ENCODE assay signal across 16 cellular contexts in the genomic region with DNA sequence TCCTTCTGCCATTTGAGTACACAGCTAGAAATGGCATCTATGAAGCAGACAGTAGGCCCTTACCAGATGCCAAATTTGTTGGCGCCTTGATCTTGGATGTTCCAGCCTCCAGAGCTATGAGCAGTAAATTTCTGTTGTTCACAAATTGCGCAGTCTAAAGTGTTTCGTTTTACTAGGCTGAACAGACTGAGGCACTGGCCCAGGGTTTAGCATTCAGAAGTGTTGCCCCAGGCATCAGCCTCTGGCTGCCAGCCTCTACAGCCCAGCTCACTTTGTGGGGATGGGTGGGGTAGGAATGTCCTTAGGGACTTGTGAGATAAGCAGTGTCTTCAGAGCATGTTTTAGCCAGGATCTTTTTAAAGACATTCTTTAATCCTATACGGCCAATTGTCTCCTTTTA. TPM values are rescaled to one million over a fixed set of nuclear protein-coding genes. Genes with fewer than 3 reads are reported as not detected.
DNase-seq lines count a peak whose midpoint lies in the region; ATAC-seq and TF ChIP-seq lines count a peak whose summit lies in the region.
"Had no signal": no experiment of that assay in that cellular context is flagged by ENCODE, and none has a peak within 500 bp of the region (broad histone marks: within the 10 kb centered on the region; RNA-seq: fewer than 3 reads in every experiment).

No MANE protein-coding gene starts in this region.

- no peak overlapping the region for H3K27ac ChIP-seq in prostate gland
- H3K27ac ChIP-seq: gastroesophageal sphincter, ovary had no signal

- ATAC-seq in HG02798 (IDR thresholded peaks at IDR 0.05; ENCODE audit: poor library complexity, unreplicated experiment) = no peak
- ATAC-seq: gastroesophageal sphincter, HCT116 had no signal

- TF ChIP-seq CTCF in prostate gland (IDR thresholded peaks at IDR 0.05) = no peak

- WGBS in prostate gland = 53% methylated on average over 4 of the region's 4 CpGs

- H3K36me3 ChIP-seq in MG63 = no peaks in the 10 kb centered on the region
- no peaks in the 10 kb centered on the region for H3K36me3 ChIP-seq in prostate gland
- H3K36me3 ChIP-seq: gastroesophageal sphincter, left ventricle myocardium inferior, ovary had no signal

- no peak overlapping the region for H3K4me3 ChIP-seq in MG63
- H3K4me3 ChIP-seq in prostate gland = no peak overlapping the region
- H3K4me3 ChIP-seq: gastroesophageal sphincter, left ventricle myocardium inferior, ovary had no signal

- H3K9me3 ChIP-seq in MG63 (no peaks in the 10 kb centered on the region), prostate gland (no peaks in the 10 kb centered on the region)
- H3K9me3 ChIP-seq: gastroesophageal sphincter, left ventricle myocardium inferior, ovary had no signal

- H3K27me3 ChIP-seq in MG63 (no peaks in the 10 kb centered on the region), prostate gland (replicated peaks; ENCODE audit: insufficient read depth) (no peaks in the 10 kb centered on the region)
- H3K27me3 ChIP-seq: gastroesophageal sphincter, ovary had no signal

- no peaks in the 10 kb centered on the region for H3K4me1 ChIP-seq in prostate gland (replicated peaks)

- intact Hi-C loops in prostate gland (cut with DNase I) = no loop called here

- no peak for TF ChIP-seq POLR2A in prostate gland (IDR thresholded peaks at IDR 0.05)

- DNase-seq in Ammon's horn (ENCODE audit: low spot score) (peak; percentile 33), GM03348 (ENCODE audit: low spot score) (peak; percentile 26), T1000 (lab: John Stamatoyannopoulos, UW) (peak; percentile 3), medulla oblongata (ENCODE audit: extremely low spot score) (peak; percentile 56), MG63 (no peak), NCI-H2171 treated with DMSO at 0.1 percent for 48 hours (lab: John Stamatoyannopoulos, UW) (no peak), prostate gland (ENCODE audit: low spot score) (no peak)
- DNase-seq: activated CD4-positive, alpha-beta T cell treated with anti-CD3 and anti-CD28 coated beads for 48 hours; activated naive CD4-positive, alpha-beta T cell treated with anti-CD3 and anti-CD28 coated beads for 36 hours; left ventricle myocardium inferior; NCI-H1436 treated with DMSO at 0.1 percent for 48 hours; NCI-H526; ovary had no signal

RNA-seq across cellular contexts. Expression of gene MGAT5, which starts 51.5 kb away (rescaled TPM):
- 7.8 and 11.5 TPM in 2 replicates for total RNA-seq in MG63 (2014; rRNA removed; shearing (Covaris generic); ENCODE audit: low replicate concordance)
- total RNA-seq in prostate gland = 10 to 100 TPM; 20.1 to 83.2 TPM

Comparison
In these comparisons a context has a peak if more than half of its experiments do, and no peak if none do; other contexts are left out.
1. DNase-seq: peak in Ammon's horn (single experiment), GM03348 (single experiment), T1000 (single experiment) and medulla oblongata (single experiment); none in MG63 (single experiment), NCI-H2171 treated with DMSO at 0.1 percent for 48 hours (single experiment) and prostate gland (single experiment).